ENCODE assay signal across 25 cellular contexts in the genomic region with DNA sequence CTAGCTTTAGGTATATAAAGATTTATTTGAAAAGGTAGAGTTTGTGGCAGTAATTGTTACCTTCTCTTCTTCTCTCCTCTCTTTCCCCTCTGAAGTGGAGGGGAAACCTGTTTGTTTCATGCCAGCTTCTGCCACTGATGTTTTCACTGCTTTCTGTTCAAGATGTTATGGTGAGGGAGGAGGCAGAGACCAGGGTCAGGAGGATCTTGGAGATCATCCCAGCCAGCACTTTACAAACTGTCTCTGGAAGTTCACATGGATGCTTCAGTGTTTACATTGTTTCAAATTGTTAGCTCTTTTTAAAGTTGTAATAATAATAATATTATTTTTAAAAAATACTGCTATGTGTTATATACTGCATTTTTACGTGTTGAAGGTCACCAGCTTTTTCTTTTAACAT. TPM values are rescaled to one million over a fixed set of nuclear protein-coding genes. Genes with fewer than 3 reads are reported as not detected.
A peak's percentile ranks its signal among the peaks of the same experiment; 100 is the strongest.
DNase-seq lines count a peak whose midpoint lies in the region; ATAC-seq and TF ChIP-seq lines count a peak whose summit lies in the region.
"Had no signal": no experiment of that assay in that cellular context is flagged by ENCODE, and none has a peak within 500 bp of the region (broad histone marks: within the 10 kb centered on the region; RNA-seq: fewer than 3 reads in every experiment).

No MANE protein-coding gene starts in this region.

- intact Hi-C loops in natural killer cell (cut with micrococcal nuclease): no loop called here

- no peaks in the 10 kb centered on the region for H3K27me3 Mint-ChIP-seq in natural killer cell treated with Interleukin-12 subunit alpha and Interleukin-12 subunit beta and Interleukin-15 and Interleukin-18, amount 100 ng/mL, for 72 hours
- no peaks in the 10 kb centered on the region for H3K27me3 Mint-ChIP-seq in natural killer cell (ENCODE audit: low read depth in 2 of 2)
- H3K27me3 Mint-ChIP-seq: CD4-positive, alpha-beta memory T cell; central memory CD8-positive, alpha-beta T cell had no signal

- peak overlapping the region; percentile 36 for H3K4me3 Mint-ChIP-seq in natural killer cell treated with Interleukin-12 subunit alpha and Interleukin-12 subunit beta and Interleukin-15 and Interleukin-18, amount 100 ng/mL, for 72 hours
- no peak overlapping the region for H3K4me3 Mint-ChIP-seq in natural killer cell
- H3K4me3 Mint-ChIP-seq: CD4-positive, alpha-beta memory T cell; central memory CD8-positive, alpha-beta T cell; immature natural killer cell; nephron progenitor cell had no signal

- no peak for TF ChIP-seq CTCF in natural killer cell (IDR thresholded peaks at IDR 0.05)
- no peak for TF ChIP-seq CTCF in gastroesophageal sphincter (IDR thresholded peaks at IDR 0.05)

- H3K36me3 Mint-ChIP-seq in natural killer cell treated with Interleukin-12 subunit alpha and Interleukin-12 subunit beta and Interleukin-15 and Interleukin-18, amount 100 ng/mL, for 72 hours: no peaks in the 10 kb centered on the region
- H3K36me3 Mint-ChIP-seq in natural killer cell: peaks cover 8% of the 10 kb centered on the region

- 42 to 53% methylated on average over 1 of the region's 1 CpG for WGBS in gastroesophageal sphincter (ENCODE audit: low coverage in 1 of 2), 2 donors

- peak overlapping the region; percentile 94 to 95 for H3K27ac Mint-ChIP-seq in natural killer cell treated with Interleukin-12 subunit alpha and Interleukin-12 subunit beta and Interleukin-15 and Interleukin-18, amount 100 ng/mL, for 72 hours
- no peak overlapping the region for H3K27ac Mint-ChIP-seq in natural killer cell
- H3K27ac Mint-ChIP-seq: nephron progenitor cell had no signal

- no peak for TF ChIP-seq EP300 in gastroesophageal sphincter (IDR thresholded peaks at IDR 0.05)

- no peak overlapping the region for H3K4me3 ChIP-seq in gastroesophageal sphincter
- H3K4me3 ChIP-seq: ascending aorta, dorsolateral prefrontal cortex, left lung, right lobe of liver, vagina had no signal

- no peak for ATAC-seq in natural killer cell treated with Interleukin-12 subunit alpha and Interleukin-12 subunit beta and Interleukin-15 and Interleukin-18, amount 100 ng/mL, for 72 hours
- ATAC-seq in natural killer cell (no peak), SK-N-SH treated with all-trans-retinoic acid at 6 μM for 48 hours (peak; percentile 22; the same call in 1 of the 3 replicates), gastroesophageal sphincter (no peak)
- ATAC-seq: left lung, right lobe of liver had no signal

- no peaks in the 10 kb centered on the region for H3K27me3 ChIP-seq in gastroesophageal sphincter
- H3K27me3 ChIP-seq: ascending aorta, dorsolateral prefrontal cortex, left lung, right lobe of liver, vagina had no signal

- H3K4me1 Mint-ChIP-seq in natural killer cell treated with Interleukin-12 subunit alpha and Interleukin-12 subunit beta and Interleukin-15 and Interleukin-18, amount 100 ng/mL, for 72 hours (ENCODE audit: low read depth in 2 of 2): peaks cover 41 to 61% of the 10 kb centered on the region in 2 donors
- H3K4me1 Mint-ChIP-seq in natural killer cell: peaks cover 40 to 55% of the 10 kb centered on the region in 2 donors

- no peaks in the 10 kb centered on the region for H3K9me3 Mint-ChIP-seq in natural killer cell treated with Interleukin-12 subunit alpha and Interleukin-12 subunit beta and Interleukin-15 and Interleukin-18, amount 100 ng/mL, for 72 hours
- no peaks in the 10 kb centered on the region for H3K9me3 Mint-ChIP-seq in natural killer cell
- H3K9me3 Mint-ChIP-seq: CD4-positive, alpha-beta memory T cell; central memory CD8-positive, alpha-beta T cell; immature natural killer cell; nephron progenitor cell had no signal

- H3K27ac ChIP-seq in gastroesophageal sphincter: peak overlapping the region in 3 of 4 donors; percentile 39 to 68 (median 53)
- H3K27ac ChIP-seq: ascending aorta, dorsolateral prefrontal cortex, left lung, parathyroid adenoma, right lobe of liver, vagina had no signal

- no peak for TF ChIP-seq POLR2A in gastroesophageal sphincter (IDR thresholded peaks at IDR 0.05)

- no peaks in the 10 kb centered on the region for H3K36me3 ChIP-seq in gastroesophageal sphincter
- H3K36me3 ChIP-seq: right lobe of liver, vagina had no signal

- H3K9me3 ChIP-seq in gastroesophageal sphincter: no peaks in the 10 kb centered on the region
- H3K9me3 ChIP-seq: ascending aorta, left lung, right lobe of liver, vagina had no signal

- DNase-seq in natural killer cell treated with Interleukin-12 subunit alpha and Interleukin-12 subunit beta and Interleukin-15 and Interleukin-18, amount 100 ng/mL, for 72 hours (ENCODE audit: low spot score): no peak
- DNase-seq in natural killer cell (no peak), NOMO-1 treated with DMSO at 0.1 percent for 48 hours (lab: John Stamatoyannopoulos, UW; ENCODE audit: unreplicated experiment) (no peak), OCI-M2 (lab: John Stamatoyannopoulos, UW; ENCODE audit: unreplicated experiment) (no peak), iPS-NIHi7 (ENCODE audit: extremely low spot score) (no peak)
- DNase-seq: activated CD4-positive, alpha-beta T cell treated with anti-CD3 and anti-CD28 coated beads, Interleukin-2, amount 50 U/mL, for 1 hour; activated gamma-delta T cell; CD4-positive, alpha-beta memory T cell; dorsolateral prefrontal cortex; immature natural killer cell; KG1; left lung; MV-4-11; NCI-H1694; NCI-H748 treated with DMSO at 0.1 percent for 48 hours; nephron progenitor cell; OCI-M1; right lobe of liver; Right ventricle myocardium superior had no signal

- peaks cover 0 to 51% (median 12%) of the 10 kb centered on the region in 3 donors for H3K4me1 ChIP-seq in gastroesophageal sphincter
- H3K4me1 ChIP-seq: right lobe of liver had no signal

TF ChIP-seq in SK-N-SH treated with all-trans-retinoic acid at 6 μM for 48 hours, 23 proteins besides CTCF, POLR2A, EP300 and RAD21:
- TF ChIP-seq TOX (CRISPR knock-in tag; IDR thresholded peaks at IDR 0.05; ENCODE audit: borderline replicate concordance) (no peak), ARNTL (CRISPR knock-in tag; IDR thresholded peaks at IDR 0.05; ENCODE audit: borderline replicate concordance, low read depth) (no peak), POU6F1 (CRISPR knock-in tag; IDR thresholded peaks at IDR 0.05; ENCODE audit: borderline replicate concordance, low read depth) (no peak), TCF4 (CRISPR knock-in tag; IDR thresholded peaks at IDR 0.05; ENCODE audit: borderline replicate concordance) (no peak), GLIS3 (CRISPR knock-in tag; IDR thresholded peaks at IDR 0.05) (no peak), PPARA (CRISPR knock-in tag; IDR thresholded peaks at IDR 0.05; ENCODE audit: borderline replicate concordance) (no peak)

RNA-seq across cellular contexts. Expression of gene GALNT10, which starts 25.4 kb away (rescaled TPM):
- total RNA-seq in natural killer cell treated with Interleukin-12 subunit alpha and Interleukin-12 subunit beta and Interleukin-15 and Interleukin-18, amount 100 ng/mL, for 72 hours: 10 to 100 TPM; 32.2 to 44.1 TPM
- total RNA-seq in natural killer cell (10 to 100 TPM; 77.0 to 92.6 (median 77.6) TPM), gastroesophageal sphincter (10 to 100 TPM; 19.1 to 49.1 (median 34.0) TPM)

Comparison
In these comparisons a context has a peak if more than half of its experiments do, and no peak if none do; other contexts are left out.
1. H3K27ac Mint-ChIP-seq: peak in natural killer cell treated with Interleukin-12 subunit alpha and Interleukin-12 subunit beta and Interleukin-15 and Interleukin-18, amount 100 ng/mL, for 72 hours (2 of 2); none in natural killer cell (0 of 2).